In genomic region chr14:20801726-20802125, GRCh38 we compare ENCODE assay signal across 1 cellular context.
TF ChIP-seq lines count a peak whose summit lies in the region.

No MANE protein-coding gene starts in this region.

TF ChIP-seq in HCT116, 20 proteins besides CTCF, POLR2A, EP300 and RAD21 (continued from another document):
- TF ChIP-seq REST (IDR thresholded peaks at IDR 0.05; ENCODE audit: low read depth) (no peak), SP1 (IDR thresholded peaks at IDR 0.05; ENCODE audit: low read depth) (no peak), ATF3 (IDR thresholded peaks at IDR 0.05) (no peak), SRF (IDR thresholded peaks at IDR 0.05; ENCODE audit: low read depth) (no peak), CEBPB (IDR thresholded peaks at IDR 0.05; ENCODE audit: low read depth) (no peak), ZFX (IDR thresholded peaks at IDR 0.05) (no peak), ELF1 (IDR thresholded peaks at IDR 0.05; ENCODE audit: borderline replicate concordance, low read depth) (no peak), ZNF274 (IDR thresholded peaks at IDR 0.05; ENCODE audit: low read depth, low read length) (no peak), POLR2AphosphoS5 (IDR thresholded peaks at IDR 0.05; ENCODE audit: low read depth, low read length) (no peak), JUND (IDR thresholded peaks at IDR 0.05) (no peak), YY1 (IDR thresholded peaks at IDR 0.05; ENCODE audit: extremely low read depth, insufficient replicate concordance, low read depth, low read length) (no peak), SIN3A (IDR thresholded peaks at IDR 0.05; ENCODE audit: low read depth) (no peak)
TF ChIP-seq in HCT116: peak in this region for 0.
